1 cellular context compared by ENCODE assay signal in the genomic region with DNA sequence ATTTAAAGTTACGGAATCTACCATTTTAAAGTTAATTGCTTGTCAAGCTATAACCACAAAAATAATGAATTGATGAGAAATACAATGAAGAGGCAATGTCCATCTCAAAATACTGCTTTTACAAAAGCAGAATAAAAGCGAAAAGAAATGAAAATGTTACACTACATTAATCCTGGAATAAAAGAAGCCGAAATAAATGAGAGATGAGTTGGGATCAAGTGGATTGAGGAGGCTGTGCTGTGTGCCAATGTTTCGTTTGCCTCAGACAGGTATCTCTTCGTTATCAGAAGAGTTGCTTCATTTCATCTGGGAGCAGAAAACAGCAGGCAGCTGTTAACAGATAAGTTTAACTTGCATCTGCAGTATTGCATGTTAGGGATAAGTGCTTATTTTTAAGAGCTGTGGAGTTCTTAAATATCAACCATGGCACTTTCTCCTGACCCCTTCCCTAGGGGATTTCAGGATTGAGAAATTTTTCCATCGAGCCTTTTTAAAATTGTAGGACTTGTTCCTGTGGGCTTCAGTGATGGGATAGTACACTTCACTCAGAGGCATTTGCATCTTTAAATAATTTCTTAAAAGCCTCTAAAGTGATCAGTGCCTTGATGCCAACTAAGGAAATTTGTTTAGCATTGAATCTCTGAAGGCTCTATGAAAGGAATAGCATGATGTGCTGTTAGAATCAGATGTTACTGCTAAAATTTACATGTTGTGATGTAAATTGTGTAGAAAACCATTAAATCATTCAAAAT.
TF ChIP-seq lines count a peak whose summit lies in the region.

No MANE protein-coding gene starts in this region.

TF ChIP-seq in WTC11, 78 proteins besides CTCF, POLR2A, EP300 and RAD21 (continued from another document):
- TF ChIP-seq, protein P1, sequence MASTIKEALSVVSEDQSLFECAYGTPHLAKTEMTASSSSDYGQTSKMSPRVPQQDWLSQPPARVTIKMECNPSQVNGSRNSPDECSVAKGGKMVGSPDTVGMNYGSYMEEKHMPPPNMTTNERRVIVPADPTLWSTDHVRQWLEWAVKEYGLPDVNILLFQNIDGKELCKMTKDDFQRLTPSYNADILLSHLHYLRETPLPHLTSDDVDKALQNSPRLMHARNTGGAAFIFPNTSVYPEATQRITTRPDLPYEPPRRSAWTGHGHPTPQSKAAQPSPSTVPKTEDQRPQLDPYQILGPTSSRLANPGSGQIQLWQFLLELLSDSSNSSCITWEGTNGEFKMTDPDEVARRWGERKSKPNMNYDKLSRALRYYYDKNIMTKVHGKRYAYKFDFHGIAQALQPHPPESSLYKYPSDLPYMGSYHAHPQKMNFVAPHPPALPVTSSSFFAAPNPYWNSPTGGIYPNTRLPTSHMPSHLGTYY (CRISPR knock-in tag; IDR thresholded peaks at IDR 0.05), result peak; percentile 91
- TF ChIP-seq, protein P2, sequence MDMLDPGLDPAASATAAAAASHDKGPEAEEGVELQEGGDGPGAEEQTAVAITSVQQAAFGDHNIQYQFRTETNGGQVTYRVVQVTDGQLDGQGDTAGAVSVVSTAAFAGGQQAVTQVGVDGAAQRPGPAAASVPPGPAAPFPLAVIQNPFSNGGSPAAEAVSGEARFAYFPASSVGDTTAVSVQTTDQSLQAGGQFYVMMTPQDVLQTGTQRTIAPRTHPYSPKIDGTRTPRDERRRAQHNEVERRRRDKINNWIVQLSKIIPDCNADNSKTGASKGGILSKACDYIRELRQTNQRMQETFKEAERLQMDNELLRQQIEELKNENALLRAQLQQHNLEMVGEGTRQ (CRISPR knock-in tag; IDR thresholded peaks at IDR 0.05), result no peak
- TF ChIP-seq, protein P3, sequence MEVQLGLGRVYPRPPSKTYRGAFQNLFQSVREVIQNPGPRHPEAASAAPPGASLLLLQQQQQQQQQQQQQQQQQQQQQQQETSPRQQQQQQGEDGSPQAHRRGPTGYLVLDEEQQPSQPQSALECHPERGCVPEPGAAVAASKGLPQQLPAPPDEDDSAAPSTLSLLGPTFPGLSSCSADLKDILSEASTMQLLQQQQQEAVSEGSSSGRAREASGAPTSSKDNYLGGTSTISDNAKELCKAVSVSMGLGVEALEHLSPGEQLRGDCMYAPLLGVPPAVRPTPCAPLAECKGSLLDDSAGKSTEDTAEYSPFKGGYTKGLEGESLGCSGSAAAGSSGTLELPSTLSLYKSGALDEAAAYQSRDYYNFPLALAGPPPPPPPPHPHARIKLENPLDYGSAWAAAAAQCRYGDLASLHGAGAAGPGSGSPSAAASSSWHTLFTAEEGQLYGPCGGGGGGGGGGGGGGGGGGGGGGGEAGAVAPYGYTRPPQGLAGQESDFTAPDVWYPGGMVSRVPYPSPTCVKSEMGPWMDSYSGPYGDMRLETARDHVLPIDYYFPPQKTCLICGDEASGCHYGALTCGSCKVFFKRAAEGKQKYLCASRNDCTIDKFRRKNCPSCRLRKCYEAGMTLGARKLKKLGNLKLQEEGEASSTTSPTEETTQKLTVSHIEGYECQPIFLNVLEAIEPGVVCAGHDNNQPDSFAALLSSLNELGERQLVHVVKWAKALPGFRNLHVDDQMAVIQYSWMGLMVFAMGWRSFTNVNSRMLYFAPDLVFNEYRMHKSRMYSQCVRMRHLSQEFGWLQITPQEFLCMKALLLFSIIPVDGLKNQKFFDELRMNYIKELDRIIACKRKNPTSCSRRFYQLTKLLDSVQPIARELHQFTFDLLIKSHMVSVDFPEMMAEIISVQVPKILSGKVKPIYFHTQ (CRISPR knock-in tag; IDR thresholded peaks at IDR 0.05), result peak; percentile 87
- peak; percentile 93; the same call in 1 of the 2 replicates for TF ChIP-seq EMX1 (CRISPR knock-in tag; IDR thresholded peaks at IDR 0.05)
